Comparison of ENCODE assay signal across 28 cellular contexts in genomic region chr1:69929278-69930057, GRCh38.
DNase-seq lines count a peak whose midpoint lies in the region; ATAC-seq, FAIRE-seq and TF ChIP-seq lines count a peak whose summit lies in the region.
"Had no signal": no experiment of that assay in that cellular context is flagged by ENCODE, and none has a peak within 500 bp of the region (broad histone marks: within the 10 kb centered on the region; RNA-seq: fewer than 3 reads in every experiment).

No MANE protein-coding gene starts in this region.

- no peak for TF ChIP-seq RAD21 in HepG2 (CRISPR knock-in tag; IDR thresholded peaks at IDR 0.05)

- TF ChIP-seq POLR2A in HepG2 (IDR thresholded peaks at IDR 0.05; ENCODE audit: insufficient read depth in 1 of 2, low read depth in 2 of 2, low read length in 2 of 2) (no peak), right lobe of liver (IDR thresholded peaks at IDR 0.05) (no peak)

- no peak overlapping the region for H3K9ac ChIP-seq in HepG2 (ENCODE audit: insufficient read depth, low read depth, low read length)

- H3K27ac ChIP-seq in HepG2 (ENCODE audit: extremely low read length, insufficient read depth, low read length) (no peak overlapping the region), right lobe of liver (no peak overlapping the region)
- H3K27ac ChIP-seq: pancreas, upper lobe of right lung had no signal

- no peak overlapping the region for H3K4me3 ChIP-seq in HepG2 (replicated peaks in 1 of 3; ENCODE audit: insufficient read depth in 1 of 3, low read depth in 2 of 3, low read length in 3 of 3)
- H3K4me3 ChIP-seq in right lobe of liver: no peak overlapping the region
- H3K4me3 ChIP-seq in fibroblast of mammary gland (ENCODE audit: control insufficient read depth, low read depth, low read length): no peak overlapping the region
- no peak overlapping the region for H3K4me3 ChIP-seq in BE2C (ENCODE audit: low read depth, low read length)
- H3K4me3 ChIP-seq: GM12878, HAP-1, MG63, mucosa of descending colon, pancreas, upper lobe of right lung had no signal

- H3K36me3 ChIP-seq in HepG2 (replicated peaks in 1 of 2; ENCODE audit: control insufficient read depth in 1 of 2, insufficient read depth in 2 of 2, low read length in 2 of 2) (no peaks in the 10 kb centered on the region), right lobe of liver (no peaks in the 10 kb centered on the region), BE2C (no peaks in the 10 kb centered on the region)
- H3K36me3 ChIP-seq: HAP-1, MG63, pancreas, upper lobe of right lung had no signal

- no peak for ATAC-seq in HepG2
- no peak for ATAC-seq in right lobe of liver
- ATAC-seq in GM19035 (IDR thresholded peaks at IDR 0.05; ENCODE audit: unreplicated experiment): no peak
- ATAC-seq in HG03521 (IDR thresholded peaks at IDR 0.05; ENCODE audit: unreplicated experiment): no peak
- ATAC-seq: GM12878; mucosa of descending colon; pancreas; stimulated activated memory B cell treated with anti-CD40 and anti-IgM and Interleukin-4, amounts not matched to agents 10 μg/mL and 1 μg/mL and 100 μg/mL, for 72 hours; upper lobe of right lung; WTC11 had no signal

- intact Hi-C loops in HepG2 (cut with micrococcal nuclease; ENCODE audit: unreplicated experiment): loop anchor here (5.0 kb wide), 1 partner anchor 998 kb away; no protein-coding TSS in a partner anchor
- intact Hi-C loops in right lobe of liver (cut with DNase I): no loop called here

- H2AFZ ChIP-seq in HepG2 (ENCODE audit: low read length): no peak overlapping the region

- no peak for TF ChIP-seq CTCF in HepG2 (CRISPR knock-in tag; IDR thresholded peaks at IDR 0.05)
- TF ChIP-seq CTCF in right lobe of liver (IDR thresholded peaks at IDR 0.05): no peak
- no peak for TF ChIP-seq CTCF in fibroblast of mammary gland (conservative IDR thresholded peaks at IDR 0.05; ENCODE audit: control insufficient read depth, insufficient read depth, low read depth, low read length)
- TF ChIP-seq CTCF in BE2C (IDR thresholded peaks at IDR 0.05; ENCODE audit: low read depth, low read length): no peak

- no TSS peak for BruUV-seq in HepG2 (replicated peaks; lab: Mats Ljungman, UMichigan)

- H3K4me1 ChIP-seq in HepG2 (ENCODE audit: insufficient read depth, low read length): no peaks in the 10 kb centered on the region
- no peaks in the 10 kb centered on the region for H3K4me1 ChIP-seq in right lobe of liver
- H3K4me1 ChIP-seq in BE2C: no peaks in the 10 kb centered on the region
- H3K4me1 ChIP-seq: HAP-1, pancreas, upper lobe of right lung had no signal

- TF ChIP-seq EP300 in HepG2 (IDR thresholded peaks at IDR 0.05; ENCODE audit: low read depth in 2 of 2, low read length in 2 of 2): no peak
- TF ChIP-seq EP300 in HepG2 (CRISPR knock-in tag; IDR thresholded peaks at IDR 0.05; ENCODE audit: borderline replicate concordance): no peak

- H3K4me2 ChIP-seq in HepG2 (ENCODE audit: low read depth, low read length): no peak overlapping the region

- in situ Hi-C loops in HepG2 (cut with HindIII; ENCODE audit: extremely low pct_ligation_motif_present, low pct_unique_long_range_greater_than_20kb): no loop called here

- no peaks in the 10 kb centered on the region for H4K20me1 ChIP-seq in HepG2 (ENCODE audit: insufficient read depth, low read length)

- no peaks in the 10 kb centered on the region for H3K27me3 ChIP-seq in HepG2 (ENCODE audit: control insufficient read depth in 1 of 2, insufficient read depth in 2 of 2, low read length in 2 of 2)
- no peaks in the 10 kb centered on the region for H3K27me3 ChIP-seq in right lobe of liver
- no peaks in the 10 kb centered on the region for H3K27me3 ChIP-seq in BE2C
- H3K27me3 ChIP-seq: MG63, pancreas, upper lobe of right lung had no signal

- no peaks in the 10 kb centered on the region for H3K79me2 ChIP-seq in HepG2 (ENCODE audit: insufficient read depth, low read length)

- CTCF ChIA-PET in HepG2 (lab: Yijun Ruan, JAX; ENCODE audit: low intra/inter-chr PET ratio, low total read pairs): no interaction called here

- WGBS in HepG2 (ENCODE audit: low lambda C conversion rate): 3% methylated on average over 2 of the region's 2 CpGs
- whole genome bisulfite sequencing in right lobe of liver (ENCODE audit: insufficient coverage, low coverage, low lambda C conversion rate, missing lambda C conversion rate): 44% methylated on average over 2 of the region's 2 CpGs

- POLR2A ChIA-PET in HepG2 (lab: Yijun Ruan, JAX): no interaction called here

- DNase-seq in HepG2 (ENCODE audit: low spot score): no peak
- DNase-seq in right lobe of liver: no peak
- DNase-seq in RKO (ENCODE audit: low spot score): peak; percentile 7
- DNase-seq in fibroblast of mammary gland (ENCODE audit: low read depth): peak; percentile 52
- no peak for DNase-seq in DMS 273 (lab: John Stamatoyannopoulos, UW; ENCODE audit: unreplicated experiment)
- no peak for DNase-seq in BE2C
- DNase-seq: activated naive CD4-positive, alpha-beta T cell treated with anti-CD3 and anti-CD28 coated beads, Interleukin-2, amount 50 U/mL, for 16 hours; anterior cingulate cortex; central memory CD4-positive, alpha-beta T cell; DND-41; foreskin melanocyte; hippocampal formation; islet precursor cell; MG63; mucosa of descending colon; NCI-H1694; NCI-H526; pancreas; stimulated activated CD4-positive, alpha-beta T cell treated with anti-CD3 and anti-CD28 coated beads, Interleukin-4, amount 100 ng/mL, for 1 hour; T1000; upper lobe of right lung had no signal

- no peak for FAIRE-seq in HepG2 (lab: Jason Lieb, UNC)
- FAIRE-seq: A204.1, GM12878, pancreas had no signal

- H3K9me3 ChIP-seq in HepG2 (ENCODE audit: low read length) (no peaks in the 10 kb centered on the region), right lobe of liver (no peaks in the 10 kb centered on the region), BE2C (no peaks in the 10 kb centered on the region)
- H3K9me3 ChIP-seq: HAP-1, MG63, mucosa of descending colon, pancreas, upper lobe of right lung had no signal

TF ChIP-seq in HepG2, 621 proteins besides CTCF, POLR2A, EP300 and RAD21:
- TF ChIP-seq NONO (IDR thresholded peaks at IDR 0.05) (no peak), NONO (CRISPR knock-in tag; conservative IDR thresholded peaks at IDR 0.05) (no peak), ATF7 (IDR thresholded peaks at IDR 0.05) (peak; percentile 45; the same call in 1 of the 2 replicates), ATF7 (CRISPR knock-in tag; IDR thresholded peaks at IDR 0.05) (no peak), IRF1 (CRISPR knock-in tag; IDR thresholded peaks at IDR 0.05; ENCODE audit: low read depth) (no peak), ZNF569 (CRISPR knock-in tag; IDR thresholded peaks at IDR 0.05; ENCODE audit: borderline replicate concordance) (no peak), ZNF550 (CRISPR knock-in tag; IDR thresholded peaks at IDR 0.05; ENCODE audit: borderline replicate concordance) (no peak)
- TF ChIP-seq, protein P1, sequence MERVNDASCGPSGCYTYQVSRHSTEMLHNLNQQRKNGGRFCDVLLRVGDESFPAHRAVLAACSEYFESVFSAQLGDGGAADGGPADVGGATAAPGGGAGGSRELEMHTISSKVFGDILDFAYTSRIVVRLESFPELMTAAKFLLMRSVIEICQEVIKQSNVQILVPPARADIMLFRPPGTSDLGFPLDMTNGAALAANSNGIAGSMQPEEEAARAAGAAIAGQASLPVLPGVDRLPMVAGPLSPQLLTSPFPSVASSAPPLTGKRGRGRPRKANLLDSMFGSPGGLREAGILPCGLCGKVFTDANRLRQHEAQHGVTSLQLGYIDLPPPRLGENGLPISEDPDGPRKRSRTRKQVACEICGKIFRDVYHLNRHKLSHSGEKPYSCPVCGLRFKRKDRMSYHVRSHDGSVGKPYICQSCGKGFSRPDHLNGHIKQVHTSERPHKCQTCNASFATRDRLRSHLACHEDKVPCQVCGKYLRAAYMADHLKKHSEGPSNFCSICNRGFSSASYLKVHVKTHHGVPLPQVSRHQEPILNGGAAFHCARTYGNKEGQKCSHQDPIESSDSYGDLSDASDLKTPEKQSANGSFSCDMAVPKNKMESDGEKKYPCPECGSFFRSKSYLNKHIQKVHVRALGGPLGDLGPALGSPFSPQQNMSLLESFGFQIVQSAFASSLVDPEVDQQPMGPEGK (CRISPR knock-in tag; IDR thresholded peaks at IDR 0.05): no peak
- TF ChIP-seq, protein P2, sequence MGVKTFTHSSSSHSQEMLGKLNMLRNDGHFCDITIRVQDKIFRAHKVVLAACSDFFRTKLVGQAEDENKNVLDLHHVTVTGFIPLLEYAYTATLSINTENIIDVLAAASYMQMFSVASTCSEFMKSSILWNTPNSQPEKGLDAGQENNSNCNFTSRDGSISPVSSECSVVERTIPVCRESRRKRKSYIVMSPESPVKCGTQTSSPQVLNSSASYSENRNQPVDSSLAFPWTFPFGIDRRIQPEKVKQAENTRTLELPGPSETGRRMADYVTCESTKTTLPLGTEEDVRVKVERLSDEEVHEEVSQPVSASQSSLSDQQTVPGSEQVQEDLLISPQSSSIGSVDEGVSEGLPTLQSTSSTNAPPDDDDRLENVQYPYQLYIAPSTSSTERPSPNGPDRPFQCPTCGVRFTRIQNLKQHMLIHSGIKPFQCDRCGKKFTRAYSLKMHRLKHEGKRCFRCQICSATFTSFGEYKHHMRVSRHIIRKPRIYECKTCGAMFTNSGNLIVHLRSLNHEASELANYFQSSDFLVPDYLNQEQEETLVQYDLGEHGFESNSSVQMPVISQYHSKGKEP (CRISPR knock-in tag; IDR thresholded peaks at IDR 0.05): no peak

Comparison
In these comparisons a context has a peak if more than half of its experiments do, and no peak if none do; other contexts are left out.
1. DNase-seq: peak in RKO (single experiment) and fibroblast of mammary gland (single experiment); none in HepG2 (single experiment), right lobe of liver (0 of 3), DMS 273 (single experiment) and BE2C (single experiment).